11 cellular contexts compared by ENCODE assay signal in genomic region chr20:63687419-63688233, GRCh38. TPM values are rescaled to one million over a fixed set of nuclear protein-coding genes. Genes with fewer than 3 reads are reported as not detected.
DNase-seq lines count a peak whose midpoint lies in the region; ATAC-seq and TF ChIP-seq lines count a peak whose summit lies in the region.
"Had no signal": no experiment of that assay in that cellular context is flagged by ENCODE, and none has a peak within 500 bp of the region (broad histone marks: within the 10 kb centered on the region; RNA-seq: fewer than 3 reads in every experiment).

No MANE protein-coding gene starts in this region.

- intact Hi-C loops in activated CD4-positive, alpha-beta T cell treated with anti-CD3 and anti-CD28 coated beads for 36 hours (cut with DNase I, micrococcal nuclease), result no loop called here
- intact Hi-C loops in colonic mucosa (cut with DNase I), result no loop called here

- no peak overlapping the region for H3K27ac Mint-ChIP-seq in activated CD4-positive, alpha-beta T cell treated with anti-CD3 and anti-CD28 coated beads for 36 hours
- H3K27ac Mint-ChIP-seq: activated CD4-positive, alpha-beta memory T cell treated with anti-CD3 and anti-CD28 coated beads, Interleukin-2, amount 10 ng/mL, durations not matched to agents 7 days and 5 days had no signal

- H3K27me3 Mint-ChIP-seq in activated CD4-positive, alpha-beta T cell treated with anti-CD3 and anti-CD28 coated beads for 36 hours, result no peaks in the 10 kb centered on the region
- H3K27me3 Mint-ChIP-seq: activated CD4-positive, alpha-beta memory T cell treated with anti-CD3 and anti-CD28 coated beads, Interleukin-2, amount 10 ng/mL, durations not matched to agents 7 days and 5 days had no signal

- no peak for ATAC-seq in activated CD4-positive, alpha-beta T cell treated with anti-CD3 and anti-CD28 coated beads for 36 hours
- ATAC-seq in thoracic aorta (ENCODE audit: insufficient number of reproducible peaks, low FRiP score, low read depth) (no peak), HG02571 (IDR thresholded peaks at IDR 0.05; ENCODE audit: unreplicated experiment) (no peak)

- H3K36me3 ChIP-seq in colonic mucosa (no peaks in the 10 kb centered on the region), muscle layer of colon (ENCODE audit: insufficient read depth, low read length) (no peaks in the 10 kb centered on the region), thoracic aorta (no peaks in the 10 kb centered on the region)

- TF ChIP-seq CTCF in colonic mucosa (IDR thresholded peaks at IDR 0.05), result no peak
- TF ChIP-seq CTCF in thoracic aorta (IDR thresholded peaks at IDR 0.05), result no peak

- POLR2A ChIA-PET in activated CD4-positive, alpha-beta T cell treated with anti-CD3 and anti-CD28 coated beads for 36 hours (lab: Charles Lee), result interaction anchor here (0.6 kb wide), 1 partner anchor 10 kb away, joined by 3 read pairs; no protein-coding TSS in a partner anchor

- H3K36me3 Mint-ChIP-seq in activated CD4-positive, alpha-beta T cell treated with anti-CD3 and anti-CD28 coated beads for 36 hours (ENCODE audit: low read depth), result peaks cover 11% of the 10 kb centered on the region

- H3K4me3 Mint-ChIP-seq in activated CD4-positive, alpha-beta T cell treated with anti-CD3 and anti-CD28 coated beads for 36 hours, result no peak overlapping the region
- H3K4me3 Mint-ChIP-seq: activated CD4-positive, alpha-beta memory T cell treated with anti-CD3 and anti-CD28 coated beads, Interleukin-2, amount 10 ng/mL, durations not matched to agents 7 days and 5 days had no signal

- no peaks in the 10 kb centered on the region for H3K9me3 Mint-ChIP-seq in activated CD4-positive, alpha-beta T cell treated with anti-CD3 and anti-CD28 coated beads for 36 hours (ENCODE audit: low read depth)
- H3K9me3 Mint-ChIP-seq: activated CD4-positive, alpha-beta memory T cell treated with anti-CD3 and anti-CD28 coated beads, Interleukin-2, amount 10 ng/mL, durations not matched to agents 7 days and 5 days had no signal

- H3K4me1 Mint-ChIP-seq in activated CD4-positive, alpha-beta T cell treated with anti-CD3 and anti-CD28 coated beads for 36 hours, result peaks cover 17% of the 10 kb centered on the region

- H3K9ac ChIP-seq in colonic mucosa (ENCODE audit: low read depth in 2 of 2, low read length in 2 of 2) (peak overlapping the region; percentile 35 to 41), muscle layer of colon (ENCODE audit: low read length) (no peak overlapping the region)

- H3K4me1 ChIP-seq in colonic mucosa (peaks cover 33% of the 10 kb centered on the region), muscle layer of colon (ENCODE audit: insufficient read depth, low read length) (peaks cover 26% of the 10 kb centered on the region), thoracic aorta (ENCODE audit: control insufficient read depth in 1 of 2, low read depth in 2 of 2) (peaks cover 8 to 35% of the 10 kb centered on the region in 2 donors)

- H3K27me3 ChIP-seq in colonic mucosa, result no peaks in the 10 kb centered on the region
- no peaks in the 10 kb centered on the region for H3K27me3 ChIP-seq in muscle layer of colon (ENCODE audit: control insufficient read depth in 1 of 2, insufficient read depth in 2 of 2, low read length in 2 of 2)
- H3K27me3 ChIP-seq in thoracic aorta (replicated peaks; ENCODE audit: insufficient read depth), result no peaks in the 10 kb centered on the region

- H3K27ac ChIP-seq in colonic mucosa (peak overlapping the region; percentile 82), muscle layer of colon (ENCODE audit: low read depth, low read length) (peak overlapping the region; percentile 67), thoracic aorta (peak overlapping the region; percentile 30 to 61)

- CTCF ChIA-PET in activated CD4-positive, alpha-beta T cell treated with anti-CD3 and anti-CD28 coated beads for 36 hours (lab: Charles Lee), result interaction anchor here (1.1 kb wide), 1 partner anchor 20 kb away, joined by 3 read pairs; the partner anchor contains the start of genes ARFRP1 and ZGPAT

- H3K9me3 ChIP-seq in colonic mucosa (no peaks in the 10 kb centered on the region), muscle layer of colon (ENCODE audit: low read length) (no peaks in the 10 kb centered on the region), thoracic aorta (no peaks in the 10 kb centered on the region)

- no peak overlapping the region for H3K4me3 ChIP-seq in colonic mucosa
- no peak overlapping the region for H3K4me3 ChIP-seq in muscle layer of colon (ENCODE audit: low read depth in 1 of 2, low read length in 2 of 2)
- peak overlapping the region; percentile 3 for H3K4me3 ChIP-seq in thoracic aorta

- peak; percentile 9 for DNase-seq in activated CD4-positive, alpha-beta T cell treated with anti-CD3 and anti-CD28 coated beads for 36 hours
- DNase-seq in activated CD4-positive, alpha-beta T cell treated with anti-CD3 and anti-CD28 coated beads, Interleukin-2, amount 50 U/mL, for 4 hours, result no peak
- DNase-seq in colonic mucosa (no peak), thoracic aorta (ENCODE audit: low spot score) (no peak), DMS79 treated with DMSO at 0.1 percent for 48 hours (lab: John Stamatoyannopoulos, UW) (no peak), occipital lobe (lab: John Stamatoyannopoulos, UW) (no peak)
- DNase-seq: activated CD4-positive, alpha-beta memory T cell treated with anti-CD3 and anti-CD28 coated beads, Interleukin-2, amount 10 ng/mL, durations not matched to agents 7 days and 5 days; posterior cingulate gyrus had no signal

RNA-seq across cellular contexts. Expression of gene TNFRSF6B, which starts 8.8 kb away (rescaled TPM):
- 1 to 10 TPM in 1 of 2 experiments, under 1 TPM in 1; 0.21 to 1.7 TPM for total RNA-seq in activated CD4-positive, alpha-beta T cell treated with anti-CD3 and anti-CD28 coated beads for 36 hours
- total RNA-seq in colonic mucosa (1 to 10 TPM in 1 of 2 donors, not detected in 1; 7.5 TPM), thoracic aorta (10 to 100 TPM; 32.9 to 98.9 TPM), occipital lobe (not detected)
- total RNA-seq: activated CD4-positive, alpha-beta memory T cell treated with anti-CD3 and anti-CD28 coated beads, Interleukin-2, amount 10 ng/mL, durations not matched to agents 7 days and 5 days; T-helper 2 cell treated with Interferon-gamma antibody and Interleukin-4, amounts not matched to agents 100 ng/mL and 5 ng/mL, for 36 hours had no signal

RNA-seq across cellular contexts. Expression of gene ARFRP1, which starts 20.1 kb away (rescaled TPM):
- 10 to 100 TPM; 36.4 to 52.0 TPM for total RNA-seq in activated CD4-positive, alpha-beta T cell treated with anti-CD3 and anti-CD28 coated beads for 36 hours
- total RNA-seq in colonic mucosa (10 to 100 TPM; 35.3 to 76.9 TPM), thoracic aorta (10 to 100 TPM; 56.4 to 57.8 TPM), occipital lobe (15.6 TPM)

RNA-seq across cellular contexts. Expression of gene ZGPAT, which starts 20.2 kb away (rescaled TPM):
- total RNA-seq in activated CD4-positive, alpha-beta T cell treated with anti-CD3 and anti-CD28 coated beads for 36 hours, result 10 to 100 TPM; 15.3 to 21.9 TPM
- total RNA-seq in colonic mucosa (10 to 100 TPM; 27.2 to 41.4 TPM), thoracic aorta (10 to 100 TPM; 32.6 to 41.1 TPM), occipital lobe (7.3 TPM)

RNA-seq across cellular contexts. Expression of gene RTEL1, which starts 29.5 kb away (rescaled TPM):
- total RNA-seq in activated CD4-positive, alpha-beta T cell treated with anti-CD3 and anti-CD28 coated beads for 36 hours, result 10 to 100 TPM; 44.5 to 44.7 TPM
- 10 to 100 TPM; 25.7 to 34.9 TPM for total RNA-seq in colonic mucosa
- 100 to 1,000 TPM in 1 of 2 donors, 10 to 100 TPM in 1; 37.8 to 114 TPM for total RNA-seq in thoracic aorta
- total RNA-seq in occipital lobe, result 10.0 TPM

RNA-seq across cellular contexts. Expression of gene STMN3, which starts 34.4 kb away (rescaled TPM):
- 10 to 100 TPM; 15.4 to 17.6 TPM for total RNA-seq in activated CD4-positive, alpha-beta T cell treated with anti-CD3 and anti-CD28 coated beads for 36 hours
- 1 to 10 TPM; 2.5 to 5.3 TPM for total RNA-seq in colonic mucosa
- total RNA-seq in thoracic aorta, result 10 to 100 TPM; 14.4 to 17.8 TPM
- total RNA-seq in occipital lobe, result 101 TPM
